ENCODE assay signal across 1 cellular context in the genomic region with DNA sequence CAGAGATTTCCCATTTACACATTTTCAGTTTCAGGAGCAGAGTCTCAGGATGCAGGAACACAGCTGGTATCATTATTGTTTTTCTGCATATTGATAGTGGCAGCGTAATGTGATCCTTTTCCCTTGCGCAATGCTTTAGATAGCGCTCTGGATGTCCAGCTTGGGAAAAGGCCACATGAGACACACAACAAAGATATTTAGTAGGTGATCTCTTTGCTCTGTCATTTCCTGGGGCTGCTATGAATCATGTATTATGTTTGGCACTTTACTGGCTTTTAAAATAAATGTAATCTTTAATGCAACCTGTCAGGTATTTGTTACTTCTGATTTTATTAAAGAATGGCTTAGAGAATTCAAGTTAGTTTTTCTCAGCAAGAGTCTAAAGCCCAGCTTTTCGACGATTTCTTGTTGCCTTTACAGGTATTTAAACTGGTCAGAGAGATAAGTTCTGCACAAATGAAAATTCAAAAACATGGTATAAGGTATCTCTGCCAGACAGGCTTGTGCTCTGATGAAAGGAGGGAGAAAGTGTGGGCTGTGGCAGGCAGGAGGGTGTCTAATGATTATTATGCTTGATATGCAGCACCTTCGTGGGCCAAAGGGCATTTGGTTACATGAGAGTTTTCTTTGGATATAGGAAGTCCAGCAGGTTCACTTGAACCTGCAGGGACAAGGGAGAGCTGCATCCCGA.
A peak's percentile ranks its signal among the peaks of the same experiment; 100 is the strongest.
TF ChIP-seq lines count a peak whose summit lies in the region.

No MANE protein-coding gene starts in this region.

TF ChIP-seq in HepG2, 621 proteins besides CTCF, POLR2A, EP300 and RAD21 (continued from another document and continues in another):
- TF ChIP-seq, protein P1, sequence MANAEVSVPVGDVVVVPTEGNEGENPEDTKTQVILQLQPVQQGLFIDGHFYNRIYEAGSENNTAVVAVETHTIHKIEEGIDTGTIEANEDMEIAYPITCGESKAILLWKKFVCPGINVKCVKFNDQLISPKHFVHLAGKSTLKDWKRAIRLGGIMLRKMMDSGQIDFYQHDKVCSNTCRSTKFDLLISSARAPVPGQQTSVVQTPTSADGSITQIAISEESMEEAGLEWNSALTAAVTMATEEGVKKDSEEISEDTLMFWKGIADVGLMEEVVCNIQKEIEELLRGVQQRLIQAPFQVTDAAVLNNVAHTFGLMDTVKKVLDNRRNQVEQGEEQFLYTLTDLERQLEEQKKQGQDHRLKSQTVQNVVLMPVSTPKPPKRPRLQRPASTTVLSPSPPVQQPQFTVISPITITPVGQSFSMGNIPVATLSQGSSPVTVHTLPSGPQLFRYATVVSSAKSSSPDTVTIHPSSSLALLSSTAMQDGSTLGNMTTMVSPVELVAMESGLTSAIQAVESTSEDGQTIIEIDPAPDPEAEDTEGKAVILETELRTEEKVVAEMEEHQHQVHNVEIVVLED (CRISPR knock-in tag; IDR thresholded peaks at IDR 0.05; ENCODE audit: borderline replicate concordance): no peak
- TF ChIP-seq AGO2 (optimal IDR thresholded peaks at IDR 0.05; ENCODE audit: low read depth, low read length) (no peak), NR1H2 (CRISPR knock-in tag; IDR thresholded peaks at IDR 0.05; ENCODE audit: borderline replicate concordance, low read depth) (no peak), IRF2 (CRISPR knock-in tag; IDR thresholded peaks at IDR 0.05) (0 out of 2 replicates have a peak, but pooled peaks have one; percentile 18), ZMYM4 (CRISPR knock-in tag; IDR thresholded peaks at IDR 0.05) (peak; percentile 20; the same call in 1 of the 2 replicates), PCBP1 (IDR thresholded peaks at IDR 0.05; ENCODE audit: borderline replicate concordance, low read depth, low read length) (no peak), ZNF354B (CRISPR knock-in tag; IDR thresholded peaks at IDR 0.05) (no peak), ZNF619 (CRISPR knock-in tag; IDR thresholded peaks at IDR 0.05) (no peak), U2AF2 (IDR thresholded peaks at IDR 0.05; ENCODE audit: low read depth, low read length) (no peak), HCFC1 (IDR thresholded peaks at IDR 0.05; ENCODE audit: low read depth, low read length) (no peak), ZNF331 (CRISPR knock-in tag; IDR thresholded peaks at IDR 0.05) (0 out of 2 replicates have a peak, but pooled peaks have one; percentile 22), HOXA7 (CRISPR knock-in tag; IDR thresholded peaks at IDR 0.05) (no peak), ZFP37 (CRISPR knock-in tag; IDR thresholded peaks at IDR 0.05; ENCODE audit: borderline replicate concordance) (no peak), KMT2B (CRISPR knock-in tag; IDR thresholded peaks at IDR 0.05) (no peak), ZNF180 (CRISPR knock-in tag; IDR thresholded peaks at IDR 0.05; ENCODE audit: borderline replicate concordance, low read depth) (no peak), ZNF773 (CRISPR knock-in tag; IDR thresholded peaks at IDR 0.05; ENCODE audit: borderline replicate concordance) (no peak), EZH2 (conservative IDR thresholded peaks at IDR 0.05; ENCODE audit: low read depth, low read length) (no peak), ZNF382 (CRISPR knock-in tag; IDR thresholded peaks at IDR 0.05; ENCODE audit: borderline replicate concordance) (no peak), ZSCAN30 (CRISPR knock-in tag; IDR thresholded peaks at IDR 0.05) (no peak)
- TF ChIP-seq, protein P2, sequence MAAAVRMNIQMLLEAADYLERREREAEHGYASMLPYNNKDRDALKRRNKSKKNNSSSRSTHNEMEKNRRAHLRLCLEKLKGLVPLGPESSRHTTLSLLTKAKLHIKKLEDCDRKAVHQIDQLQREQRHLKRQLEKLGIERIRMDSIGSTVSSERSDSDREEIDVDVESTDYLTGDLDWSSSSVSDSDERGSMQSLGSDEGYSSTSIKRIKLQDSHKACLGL (CRISPR knock-in tag; IDR thresholded peaks at IDR 0.05): no peak
- TF ChIP-seq, protein P3, sequence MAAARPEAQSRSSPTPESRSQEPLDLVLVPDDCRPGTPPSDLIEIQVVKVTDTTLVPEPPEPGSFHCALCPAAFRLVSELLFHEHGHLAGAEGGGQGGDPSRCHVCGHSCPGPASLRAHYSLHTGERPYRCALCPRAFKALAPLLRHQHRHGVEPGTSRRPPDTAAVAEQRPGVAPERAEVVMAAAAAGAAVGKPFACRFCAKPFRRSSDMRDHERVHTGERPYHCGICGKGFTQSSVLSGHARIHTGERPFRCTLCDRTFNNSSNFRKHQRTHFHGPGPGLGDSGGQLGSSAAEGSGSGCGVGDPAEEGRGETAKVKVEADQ (CRISPR knock-in tag; IDR thresholded peaks at IDR 0.05; ENCODE audit: borderline replicate concordance): no peak
- TF ChIP-seq, protein P4, sequence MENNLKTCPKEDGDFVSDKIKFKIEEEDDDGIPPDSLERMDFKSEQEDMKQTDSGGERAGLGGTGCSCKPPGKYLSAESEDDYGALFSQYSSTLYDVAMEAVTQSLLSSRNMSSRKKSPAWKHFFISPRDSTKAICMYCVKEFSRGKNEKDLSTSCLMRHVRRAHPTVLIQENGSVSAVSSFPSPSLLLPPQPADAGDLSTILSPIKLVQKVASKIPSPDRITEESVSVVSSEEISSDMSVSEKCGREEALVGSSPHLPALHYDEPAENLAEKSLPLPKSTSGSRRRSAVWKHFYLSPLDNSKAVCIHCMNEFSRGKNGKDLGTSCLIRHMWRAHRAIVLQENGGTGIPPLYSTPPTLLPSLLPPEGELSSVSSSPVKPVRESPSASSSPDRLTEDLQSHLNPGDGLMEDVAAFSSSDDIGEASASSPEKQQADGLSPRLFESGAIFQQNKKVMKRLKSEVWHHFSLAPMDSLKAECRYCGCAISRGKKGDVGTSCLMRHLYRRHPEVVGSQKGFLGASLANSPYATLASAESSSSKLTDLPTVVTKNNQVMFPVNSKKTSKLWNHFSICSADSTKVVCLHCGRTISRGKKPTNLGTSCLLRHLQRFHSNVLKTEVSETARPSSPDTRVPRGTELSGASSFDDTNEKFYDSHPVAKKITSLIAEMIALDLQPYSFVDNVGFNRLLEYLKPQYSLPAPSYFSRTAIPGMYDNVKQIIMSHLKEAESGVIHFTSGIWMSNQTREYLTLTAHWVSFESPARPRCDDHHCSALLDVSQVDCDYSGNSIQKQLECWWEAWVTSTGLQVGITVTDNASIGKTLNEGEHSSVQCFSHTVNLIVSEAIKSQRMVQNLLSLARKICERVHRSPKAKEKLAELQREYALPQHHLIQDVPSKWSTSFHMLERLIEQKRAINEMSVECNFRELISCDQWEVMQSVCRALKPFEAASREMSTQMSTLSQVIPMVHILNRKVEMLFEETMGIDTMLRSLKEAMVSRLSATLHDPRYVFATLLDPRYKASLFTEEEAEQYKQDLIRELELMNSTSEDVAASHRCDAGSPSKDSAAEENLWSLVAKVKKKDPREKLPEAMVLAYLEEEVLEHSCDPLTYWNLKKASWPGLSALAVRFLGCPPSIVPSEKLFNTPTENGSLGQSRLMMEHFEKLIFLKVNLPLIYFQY (CRISPR knock-in tag; IDR thresholded peaks at IDR 0.05; ENCODE audit: borderline replicate concordance): no peak
- TF ChIP-seq, protein P5, sequence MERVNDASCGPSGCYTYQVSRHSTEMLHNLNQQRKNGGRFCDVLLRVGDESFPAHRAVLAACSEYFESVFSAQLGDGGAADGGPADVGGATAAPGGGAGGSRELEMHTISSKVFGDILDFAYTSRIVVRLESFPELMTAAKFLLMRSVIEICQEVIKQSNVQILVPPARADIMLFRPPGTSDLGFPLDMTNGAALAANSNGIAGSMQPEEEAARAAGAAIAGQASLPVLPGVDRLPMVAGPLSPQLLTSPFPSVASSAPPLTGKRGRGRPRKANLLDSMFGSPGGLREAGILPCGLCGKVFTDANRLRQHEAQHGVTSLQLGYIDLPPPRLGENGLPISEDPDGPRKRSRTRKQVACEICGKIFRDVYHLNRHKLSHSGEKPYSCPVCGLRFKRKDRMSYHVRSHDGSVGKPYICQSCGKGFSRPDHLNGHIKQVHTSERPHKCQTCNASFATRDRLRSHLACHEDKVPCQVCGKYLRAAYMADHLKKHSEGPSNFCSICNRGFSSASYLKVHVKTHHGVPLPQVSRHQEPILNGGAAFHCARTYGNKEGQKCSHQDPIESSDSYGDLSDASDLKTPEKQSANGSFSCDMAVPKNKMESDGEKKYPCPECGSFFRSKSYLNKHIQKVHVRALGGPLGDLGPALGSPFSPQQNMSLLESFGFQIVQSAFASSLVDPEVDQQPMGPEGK (CRISPR knock-in tag; IDR thresholded peaks at IDR 0.05): no peak
- TF ChIP-seq, protein P6, sequence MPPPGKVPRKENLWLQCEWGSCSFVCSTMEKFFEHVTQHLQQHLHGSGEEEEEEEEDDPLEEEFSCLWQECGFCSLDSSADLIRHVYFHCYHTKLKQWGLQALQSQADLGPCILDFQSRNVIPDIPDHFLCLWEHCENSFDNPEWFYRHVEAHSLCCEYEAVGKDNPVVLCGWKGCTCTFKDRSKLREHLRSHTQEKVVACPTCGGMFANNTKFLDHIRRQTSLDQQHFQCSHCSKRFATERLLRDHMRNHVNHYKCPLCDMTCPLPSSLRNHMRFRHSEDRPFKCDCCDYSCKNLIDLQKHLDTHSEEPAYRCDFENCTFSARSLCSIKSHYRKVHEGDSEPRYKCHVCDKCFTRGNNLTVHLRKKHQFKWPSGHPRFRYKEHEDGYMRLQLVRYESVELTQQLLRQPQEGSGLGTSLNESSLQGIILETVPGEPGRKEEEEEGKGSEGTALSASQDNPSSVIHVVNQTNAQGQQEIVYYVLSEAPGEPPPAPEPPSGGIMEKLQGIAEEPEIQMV (CRISPR knock-in tag; IDR thresholded peaks at IDR 0.05; ENCODE audit: low read depth): no peak
- TF ChIP-seq, protein P7, sequence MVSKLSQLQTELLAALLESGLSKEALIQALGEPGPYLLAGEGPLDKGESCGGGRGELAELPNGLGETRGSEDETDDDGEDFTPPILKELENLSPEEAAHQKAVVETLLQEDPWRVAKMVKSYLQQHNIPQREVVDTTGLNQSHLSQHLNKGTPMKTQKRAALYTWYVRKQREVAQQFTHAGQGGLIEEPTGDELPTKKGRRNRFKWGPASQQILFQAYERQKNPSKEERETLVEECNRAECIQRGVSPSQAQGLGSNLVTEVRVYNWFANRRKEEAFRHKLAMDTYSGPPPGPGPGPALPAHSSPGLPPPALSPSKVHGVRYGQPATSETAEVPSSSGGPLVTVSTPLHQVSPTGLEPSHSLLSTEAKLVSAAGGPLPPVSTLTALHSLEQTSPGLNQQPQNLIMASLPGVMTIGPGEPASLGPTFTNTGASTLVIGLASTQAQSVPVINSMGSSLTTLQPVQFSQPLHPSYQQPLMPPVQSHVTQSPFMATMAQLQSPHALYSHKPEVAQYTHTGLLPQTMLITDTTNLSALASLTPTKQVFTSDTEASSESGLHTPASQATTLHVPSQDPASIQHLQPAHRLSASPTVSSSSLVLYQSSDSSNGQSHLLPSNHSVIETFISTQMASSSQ (IDR thresholded peaks at IDR 0.05; ENCODE audit: low read depth): peak; percentile 19; the same call in 1 of the 2 replicates
- TF ChIP-seq, protein P7 (CRISPR knock-in tag; IDR thresholded peaks at IDR 0.05; ENCODE audit: borderline replicate concordance): no peak; the same call in 1 of the 2 replicates
